Comparison of ENCODE assay signal across 8 cellular contexts in the genomic region with DNA sequence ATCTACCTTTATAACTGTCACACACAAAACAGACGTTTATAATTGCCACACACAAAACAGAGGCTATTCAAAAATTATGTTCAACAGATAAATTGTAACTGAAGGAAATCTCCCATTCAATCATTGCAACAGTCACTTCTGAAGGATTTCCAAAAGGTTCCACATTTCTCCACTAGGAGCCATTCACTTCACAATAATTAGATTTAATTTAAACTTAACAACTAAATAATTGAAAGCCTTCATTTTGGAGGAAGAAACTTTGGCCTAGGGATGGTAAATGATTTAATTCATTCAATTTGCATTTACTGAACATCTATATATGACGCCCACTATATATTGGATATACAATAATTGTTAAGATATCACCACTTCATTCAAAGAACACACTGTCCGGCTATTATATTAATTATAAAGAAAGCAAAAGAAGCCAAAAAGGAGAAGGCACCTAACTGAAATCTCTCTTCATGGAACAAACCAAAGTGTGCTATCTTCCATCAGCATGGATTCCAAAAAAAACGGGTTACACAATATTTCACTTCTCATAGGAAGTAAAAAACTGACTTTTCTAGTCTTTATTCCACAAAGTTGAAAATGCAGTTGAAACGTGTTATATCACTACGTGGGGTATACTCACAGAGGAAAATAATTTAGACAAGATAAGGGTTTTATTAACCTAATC. TPM values are rescaled to one million over a fixed set of nuclear protein-coding genes. Genes with fewer than 3 reads are reported as not detected.
DNase-seq lines count a peak whose midpoint lies in the region; ATAC-seq and TF ChIP-seq lines count a peak whose summit lies in the region.

No MANE protein-coding gene starts in this region.

- no peaks in the 10 kb centered on the region for H3K27me3 ChIP-seq in cardiac muscle cell
- H3K27me3 ChIP-seq in Panc1 (ENCODE audit: control insufficient read depth, insufficient read depth, low read length) = no peaks in the 10 kb centered on the region
- no peaks in the 10 kb centered on the region for H3K27me3 ChIP-seq in suprapubic skin
- no peaks in the 10 kb centered on the region for H3K27me3 ChIP-seq in uterus

- no TSS peak for BruUV-seq in Panc1 (replicated peaks; lab: Mats Ljungman, UMichigan)

- POLR2A ChIA-PET in Panc1 (lab: Charles Lee) = interaction anchor here (0.5 kb wide), 1 partner anchor 17 kb away, joined by 4 read pairs; no protein-coding TSS in a partner anchor

- H3K4me3 ChIP-seq in cardiac muscle cell (peak overlapping the region; percentile 58), Panc1 (ENCODE audit: low read depth in 2 of 2, low read length in 2 of 2) (peak overlapping the region; percentile 89 to 96; a peak in 3 of 4 replicates), fibroblast of mammary gland (ENCODE audit: control insufficient read depth, low read depth, low read length) (peak overlapping the region; percentile 93), suprapubic skin (peak overlapping the region; percentile 89), uterus (no peak overlapping the region)

- ATAC-seq in left cardiac atrium (no peak), Panc1 (no peak), HG02571 (IDR thresholded peaks at IDR 0.05; ENCODE audit: unreplicated experiment) (no peak), HG03342 (IDR thresholded peaks at IDR 0.05; ENCODE audit: unreplicated experiment) (no peak)

- H3K36me3 ChIP-seq in cardiac muscle cell (peaks cover 9% of the 10 kb centered on the region), Panc1 (ENCODE audit: control insufficient read depth, insufficient read depth, low read length) (peaks cover 19% of the 10 kb centered on the region), suprapubic skin (peaks cover 3% of the 10 kb centered on the region), uterus (no peaks in the 10 kb centered on the region)

- CTCF ChIA-PET in Panc1 (lab: Charles Lee) = no interaction called here

- intact Hi-C loops in left cardiac atrium (cut with DNase I) (no loop called here), Panc1 (cut with micrococcal nuclease; ENCODE audit: unreplicated experiment) (no loop called here), uterus (cut with DNase I; ENCODE audit: low total_unique reads) (no loop called here)

- H3K27ac ChIP-seq in cardiac muscle cell (peak overlapping the region; percentile 95), Panc1 (ENCODE audit: low read length) (peak overlapping the region; percentile 99), suprapubic skin (no peak overlapping the region), uterus (no peak overlapping the region)

- in situ Hi-C loops in Panc1 (cut with HindIII; ENCODE audit: low pct_unique_long_range_greater_than_20kb, low sequenced_read_pairs) = no loop called here

- TF ChIP-seq EP300 in suprapubic skin (IDR thresholded peaks at IDR 0.05) = no peak

- DNase-seq in cardiac muscle cell (ENCODE audit: low read depth in 1 of 2, low spot score in 1 of 2) = no peak
- DNase-seq in left cardiac atrium = no peak
- no peak for DNase-seq in Panc1 (ENCODE audit: low read depth, low spot score)
- no peak for DNase-seq in fibroblast of mammary gland (ENCODE audit: low read depth)
- no peak for DNase-seq in suprapubic skin (ENCODE audit: low spot score in 2 of 2)
- no peak for DNase-seq in uterus

- no peak for TF ChIP-seq CTCF in cardiac muscle cell (IDR thresholded peaks at IDR 0.05; ENCODE audit: low read depth, low read length)
- TF ChIP-seq CTCF in Panc1 (IDR thresholded peaks at IDR 0.05) = peak; percentile 19; the same call in 1 of the 2 replicates
- peak; percentile 17 for TF ChIP-seq CTCF in fibroblast of mammary gland (conservative IDR thresholded peaks at IDR 0.05; ENCODE audit: control insufficient read depth, insufficient read depth, low read depth, low read length)
- TF ChIP-seq CTCF in suprapubic skin (IDR thresholded peaks at IDR 0.05) = no peak
- no peak for TF ChIP-seq CTCF in uterus (IDR thresholded peaks at IDR 0.05)

- H3K4me1 ChIP-seq in cardiac muscle cell (ENCODE audit: low read depth) (peaks cover 23% of the 10 kb centered on the region), Panc1 (ENCODE audit: control insufficient read depth, insufficient read depth, low read length) (peaks cover 17% of the 10 kb centered on the region), suprapubic skin (peaks cover 24% of the 10 kb centered on the region), uterus (no peaks in the 10 kb centered on the region)

- WGBS in suprapubic skin = 78% methylated on average over 6 of the region's 6 CpGs

- TF ChIP-seq POLR2A in suprapubic skin (IDR thresholded peaks at IDR 0.05) (no peak), uterus (IDR thresholded peaks at IDR 0.05) (no peak)

- H3K9me3 ChIP-seq in cardiac muscle cell (ENCODE audit: low read depth) (no peaks in the 10 kb centered on the region), Panc1 (ENCODE audit: control insufficient read depth, insufficient read depth, low read depth, low read length) (no peaks in the 10 kb centered on the region), suprapubic skin (no peaks in the 10 kb centered on the region), uterus (no peaks in the 10 kb centered on the region)

RNA-seq across cellular contexts. Expression of a gene that starts 1.7 kb away (rescaled TPM):
- total RNA-seq in cardiac muscle cell = 41.6 and 47.4 TPM in 2 replicates
- polyA plus RNA-seq in cardiac muscle cell = 82.5 and 103 TPM in 2 replicates
- 100 to 1,000 TPM in 1 of 2 donors, 10 to 100 TPM in 1; 84.9 to 150 TPM for total RNA-seq in left cardiac atrium
- total RNA-seq in Panc1 (2021; ENCODE audit: unreplicated experiment) = 62.0 TPM
- 21.1 TPM for polyA plus RNA-seq in Panc1 (2012; ENCODE audit: insufficient read length)
- total RNA-seq in suprapubic skin = 10 to 100 TPM; 29.9 to 40.6 (median 31.5) TPM
- 10 to 100 TPM; 13.8 to 69.9 (median 31.5) TPM for total RNA-seq in uterus

RNA-seq across cellular contexts. Expression of a gene that starts 47.0 kb away (rescaled TPM):
- total RNA-seq in cardiac muscle cell (1.5 and 1.8 TPM in 2 replicates), left cardiac atrium (under 1 TPM; 0.56 to 0.58 TPM), Panc1 (2021; ENCODE audit: unreplicated experiment) (1.3 TPM), suprapubic skin (under 1 TPM in 3 of 4 donors, not detected in 1; 0.24 to 0.85 (median 0.34) TPM), uterus (1 to 10 TPM in 1 of 4 donors, under 1 TPM in 1, not detected in 2; 0.62 to 1.3 TPM)
- polyA plus RNA-seq in cardiac muscle cell = 0.69 and 0.77 TPM in 2 replicates
- 0.67 TPM for polyA plus RNA-seq in Panc1 (2012; ENCODE audit: insufficient read length)

RNA-seq across cellular contexts. Expression of a gene that starts 47.1 kb away (rescaled TPM):
- total RNA-seq in cardiac muscle cell = 33.8 and 66.1 TPM in 2 replicates
- polyA plus RNA-seq in cardiac muscle cell = 30.4 and 34.1 TPM in 2 replicates
- total RNA-seq in left cardiac atrium = 10 to 100 TPM; 76.7 to 79.7 TPM
- total RNA-seq in Panc1 (2021; ENCODE audit: unreplicated experiment) = 88.9 TPM
- polyA plus RNA-seq in Panc1 (2012; ENCODE audit: insufficient read length) = 30.9 TPM
- total RNA-seq in suprapubic skin = 100 to 1,000 TPM in 2 of 4 donors, 10 to 100 TPM in 2; 69.1 to 141 (median 91.8) TPM
- total RNA-seq in uterus = 100 to 1,000 TPM in 3 of 4 donors, 10 to 100 TPM in 1; 40.0 to 317 (median 189) TPM

Comparison
In these comparisons a context has a peak if more than half of its experiments do, and no peak if none do; other contexts are left out.
1. H3K27ac ChIP-seq: peak in cardiac muscle cell (single experiment) and Panc1 (single experiment); none in suprapubic skin (single experiment) and uterus (0 of 2).
2. H3K4me3 ChIP-seq: peak in cardiac muscle cell (single experiment), Panc1 (2 of 2), fibroblast of mammary gland (single experiment) and suprapubic skin (single experiment); none in uterus (0 of 2).
3. CTCF ChIP-seq: peak in Panc1 (single experiment) and fibroblast of mammary gland (single experiment); none in cardiac muscle cell (single experiment), suprapubic skin (0 of 2) and uterus (0 of 4).